In the genomic region with DNA sequence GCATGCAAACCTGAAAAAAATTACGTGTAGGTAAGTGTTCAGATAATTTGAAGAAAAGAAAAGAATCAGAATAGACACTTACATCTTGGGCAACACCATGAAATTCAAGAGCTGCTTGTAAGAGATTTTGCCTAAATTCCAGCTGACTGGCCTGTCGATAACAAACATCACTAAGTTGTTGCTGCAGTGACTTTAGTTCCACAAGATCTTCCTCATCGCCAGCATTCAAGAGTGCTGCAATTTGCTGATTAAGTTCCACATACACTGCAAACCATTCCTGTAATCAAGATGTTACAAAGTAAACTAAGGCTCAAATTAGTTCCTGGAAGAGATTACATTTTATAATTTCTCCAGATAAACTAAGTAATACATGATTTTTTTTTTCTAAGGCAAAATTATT, we compare ENCODE assay signal across 9 cellular contexts.
"Had no signal": no experiment of that assay in that cellular context is flagged by ENCODE, and none has a peak within 500 bp of the region (broad histone marks: within the 10 kb centered on the region; RNA-seq: fewer than 3 reads in every experiment).

No MANE protein-coding gene starts in this region.

- DNase-seq: H7, HFFc6, KBM-7 had no signal

- H3K9me3 ChIP-seq: HAP-1 had no signal

- H3K27ac ChIP-seq: HL-60 had no signal

- H3K4me3 Mint-ChIP-seq: GM23338, HFFc6, IgD-negative memory B cell had no signal

- H3K4me3 ChIP-seq: GM23338, HAP-1 had no signal

- H3K27ac Mint-ChIP-seq: GM23338, HFFc6, IgD-negative memory B cell had no signal

- FAIRE-seq: HepG2 had no signal

- ATAC-seq: GM23338, HCT116 had no signal

- H3K4me1 ChIP-seq: HAP-1 had no signal

- H3K27me3 Mint-ChIP-seq: IgD-negative memory B cell had no signal

- H3K9me3 Mint-ChIP-seq: GM23338, HFFc6, IgD-negative memory B cell had no signal
